14 cellular contexts compared by ENCODE assay signal in the genomic region with DNA sequence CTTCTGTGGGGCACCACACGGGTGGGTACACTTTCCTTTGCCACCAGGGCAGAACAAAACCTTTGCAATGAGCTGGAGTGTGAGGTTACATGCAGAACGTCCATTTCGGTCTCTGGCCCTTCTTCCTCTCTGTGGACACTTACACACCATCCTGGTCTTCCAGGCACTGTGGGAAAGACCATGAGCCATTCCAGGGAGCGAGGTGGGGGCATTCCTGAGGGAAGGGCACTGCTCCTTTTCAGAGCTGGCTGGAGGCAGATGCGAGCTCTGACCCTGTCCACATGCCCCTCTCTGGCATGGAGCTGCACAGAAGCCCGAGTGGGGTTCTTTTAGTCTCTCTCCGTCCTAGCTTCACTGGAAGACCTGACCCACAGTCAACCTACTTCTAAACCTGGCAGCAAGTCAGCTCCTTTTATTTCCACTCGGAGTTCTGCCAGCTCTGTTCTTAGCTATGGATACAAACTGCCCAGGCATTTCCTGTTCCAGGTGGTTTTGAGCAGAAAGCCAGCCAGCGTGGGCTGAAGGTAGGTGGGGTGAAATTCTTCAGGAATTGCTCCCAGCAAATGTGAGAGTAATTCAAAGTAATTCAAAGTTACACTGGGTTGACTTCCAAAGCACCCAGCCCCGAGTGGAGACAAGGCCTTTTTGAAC.
DNase-seq lines count a peak whose midpoint lies in the region; ATAC-seq and TF ChIP-seq lines count a peak whose summit lies in the region.
"Had no signal": no experiment of that assay in that cellular context is flagged by ENCODE, and none has a peak within 500 bp of the region (broad histone marks: within the 10 kb centered on the region; RNA-seq: fewer than 3 reads in every experiment).

No MANE protein-coding gene starts in this region.

- DNase-seq in COR-L47 (lab: John Stamatoyannopoulos, UW) (peak; percentile 15), SW480 (ENCODE audit: low spot score) (peak; percentile 25), non-pigmented ciliary epithelial cell (ENCODE audit: low read depth) (peak; percentile 70), GM19240 (ENCODE audit: insufficient read length, low spot score) (no peak)
- no peak for DNase-seq in activated CD4-positive, alpha-beta T cell treated with anti-CD3 and anti-CD28 coated beads for 4 hours
- DNase-seq: activated T-cell treated with anti-CD3 and anti-CD28 coated beads for 4 hours; aorta; NCI-H2107; occipital lobe; stimulated activated CD4-positive, alpha-beta T cell treated with anti-CD3 and anti-CD28 coated beads, Interleukin-4, amount 100 ng/mL, for 24 hours had no signal

- no peaks in the 10 kb centered on the region for H3K9me3 ChIP-seq in gastroesophageal sphincter

- H3K4me3 ChIP-seq in gastroesophageal sphincter = no peak overlapping the region

- WGBS in gastroesophageal sphincter (ENCODE audit: low coverage in 1 of 2), 2 donors = 0 to 90% methylated on average over 1 to 2 of the region's 10 CpGs

- no peaks in the 10 kb centered on the region for H3K36me3 ChIP-seq in gastroesophageal sphincter

- H3K27ac ChIP-seq in gastroesophageal sphincter = no peak overlapping the region

- no peak for TF ChIP-seq POLR2A in gastroesophageal sphincter (IDR thresholded peaks at IDR 0.05)

- H3K27me3 ChIP-seq in gastroesophageal sphincter = no peaks in the 10 kb centered on the region

- peak; percentile 40 for ATAC-seq in gastroesophageal sphincter
- no peak for ATAC-seq in GM21717 (IDR thresholded peaks at IDR 0.05; ENCODE audit: unreplicated experiment)
- no peak for ATAC-seq in GM19324 (IDR thresholded peaks at IDR 0.05; ENCODE audit: low FRiP score, unreplicated experiment)
- ATAC-seq: esophagus mucosa had no signal

- TF ChIP-seq EP300 in gastroesophageal sphincter (IDR thresholded peaks at IDR 0.05) = no peak

- H3K4me1 ChIP-seq in gastroesophageal sphincter = peaks cover 0 to 12% (median 4%) of the 10 kb centered on the region in 3 donors

- TF ChIP-seq CTCF in gastroesophageal sphincter (IDR thresholded peaks at IDR 0.05) = no peak

Comparison
In these comparisons a context has a peak if more than half of its experiments do, and no peak if none do; other contexts are left out.
1. DNase-seq: peak in COR-L47 (single experiment), SW480 (single experiment) and non-pigmented ciliary epithelial cell (single experiment); none in GM19240 (single experiment) and activated CD4-positive, alpha-beta T cell treated with anti-CD3 and anti-CD28 coated beads for 4 hours (0 of 2).